In the genomic region with DNA sequence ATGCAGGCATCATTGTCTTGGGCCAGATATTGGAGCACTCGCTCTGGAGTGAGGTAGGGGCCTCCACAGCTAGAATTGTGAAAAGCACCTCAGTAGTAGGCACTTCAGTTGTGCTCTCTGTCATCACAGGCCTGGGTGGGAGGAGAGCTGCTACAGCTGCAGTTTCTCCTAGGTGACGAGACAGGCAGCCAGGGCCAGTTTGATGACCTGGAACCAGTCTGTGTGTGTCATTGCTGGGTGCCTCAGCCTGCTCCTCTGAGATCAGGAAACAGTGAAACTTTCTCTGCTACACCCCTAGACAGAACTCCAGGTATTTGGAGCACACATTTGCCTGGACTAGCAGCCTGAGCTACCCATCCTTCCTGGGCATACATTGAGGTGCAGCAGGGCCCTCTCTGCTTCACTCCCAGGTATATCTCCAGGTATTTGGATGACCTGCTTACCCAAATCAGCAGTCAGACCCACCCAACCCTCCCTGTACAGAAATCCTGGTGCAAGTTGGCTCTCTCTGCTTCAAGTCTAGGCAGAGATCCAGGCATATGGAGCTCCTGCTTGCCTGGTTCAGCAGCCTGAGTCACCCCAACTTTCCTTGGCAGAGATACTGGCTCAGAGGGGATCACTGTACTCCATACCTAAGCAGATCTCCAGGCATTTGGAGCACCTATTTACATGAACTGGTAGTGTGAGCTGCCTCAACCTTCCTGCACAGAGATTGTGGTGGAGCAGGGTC, we compare ENCODE assay signal across 30 cellular contexts. TPM values are rescaled to one million over a fixed set of nuclear protein-coding genes. Genes with fewer than 3 reads are reported as not detected.
"Had no signal": no experiment of that assay in that cellular context is flagged by ENCODE, and none has a peak within 500 bp of the region (broad histone marks: within the 10 kb centered on the region; RNA-seq: fewer than 3 reads in every experiment).

No MANE protein-coding gene starts in this region.

- H3K4me1 Mint-ChIP-seq: memory B cell; naive thymus-derived CD4-positive, alpha-beta T cell had no signal

- H3K9ac ChIP-seq: parathyroid adenoma had no signal

- H3K27me3 ChIP-seq: body of pancreas, cardiac muscle cell, colonic mucosa, esophagus muscularis mucosa, gastrocnemius medialis had no signal

- H3K4me3 Mint-ChIP-seq: activated T-cell treated with anti-CD3 and anti-CD28 coated beads, Interleukin-2, amount 50 U/mL, for 72 hours; memory B cell; naive thymus-derived CD4-positive, alpha-beta T cell; T-helper 1 cell treated with Interleukin-12 subunit alpha and Interleukin-12 subunit beta and Interleukin-4 antibody, amounts not matched to agents 30 μg/mL and 1 μg/mL, for 36 hours had no signal

- DNase-seq: activated CD4-positive, alpha-beta T cell treated with anti-CD3 and anti-CD28 coated beads for 4 hours; activated CD4-positive, alpha-beta T cell treated with anti-CD3 and anti-CD28 coated beads, Interleukin-2, amount 50 U/mL, for 4 hours; activated naive CD4-positive, alpha-beta T cell; activated T-cell treated with anti-CD3 and anti-CD28 coated beads for 4 hours; activated T-cell treated with anti-CD3 and anti-CD28 coated beads, Interleukin-2, amount 50 U/mL, for 72 hours; anterior cingulate cortex; body of pancreas; cerebellar nuclear complex; colonic mucosa; effector CD8-positive, alpha-beta T cell; gastrocnemius medialis; glutamatergic neuron; islet precursor cell; left cardiac atrium; midbrain; naive thymus-derived CD4-positive, alpha-beta T cell; occipital lobe; right cardiac atrium; stimulated activated naive CD4-positive, alpha-beta T cell treated with Interleukin-2 at 50 U/mL for 16 hours; SW 1271; T-helper 9 cell; trophoblast cell had no signal

- H2AFZ ChIP-seq: parathyroid adenoma had no signal

- H3K36me3 ChIP-seq: cardiac muscle cell, colonic mucosa, esophagus muscularis mucosa, gastrocnemius medialis, thoracic aorta had no signal

- H3K27ac Mint-ChIP-seq: activated naive CD4-positive, alpha-beta T cell treated with anti-CD3 and anti-CD28 coated beads, Interleukin-2, amount 50 U/mL, for 72 hours; activated T-cell treated with anti-CD3 and anti-CD28 coated beads, Interleukin-2, amount 50 U/mL, for 72 hours; memory B cell; T-helper 1 cell treated with Interleukin-12 subunit alpha and Interleukin-12 subunit beta and Interleukin-4 antibody, amounts not matched to agents 30 μg/mL and 1 μg/mL, for 36 hours had no signal

- H3K27me3 Mint-ChIP-seq: memory B cell had no signal

- H3K9me3 Mint-ChIP-seq: memory B cell; T-helper 1 cell treated with Interleukin-12 subunit alpha and Interleukin-12 subunit beta and Interleukin-4 antibody, amounts not matched to agents 30 μg/mL and 1 μg/mL, for 36 hours had no signal

- H3K9me3 ChIP-seq: body of pancreas, colonic mucosa, esophagus muscularis mucosa, gastrocnemius medialis, thoracic aorta had no signal

- H3K4me1 ChIP-seq: colonic mucosa, esophagus muscularis mucosa, gastrocnemius medialis, parathyroid adenoma had no signal

- H3K79me2 ChIP-seq: parathyroid adenoma had no signal

- ATAC-seq: activated naive CD4-positive, alpha-beta T cell treated with anti-CD3 and anti-CD28 coated beads, Interleukin-2, amount 50 U/mL, for 72 hours; activated T-cell treated with anti-CD3 and anti-CD28 coated beads, Interleukin-2, amount 50 U/mL, for 72 hours; body of pancreas; gastrocnemius medialis; left cardiac atrium; naive thymus-derived CD4-positive, alpha-beta T cell; right cardiac atrium had no signal

- H3K4me3 ChIP-seq: body of pancreas, cardiac muscle cell, colonic mucosa, esophagus muscularis mucosa, gastrocnemius medialis, thoracic aorta had no signal

- H3K27ac ChIP-seq: body of pancreas, cardiac muscle cell, colonic mucosa, esophagus muscularis mucosa, gastrocnemius medialis, parathyroid adenoma, thoracic aorta, VCaP had no signal

RNA-seq across cellular contexts. Expression of gene SGO1, which starts 54.3 kb away (rescaled TPM):
- polyA plus RNA-seq: right cardiac atrium had no signal
